In the genomic region with DNA sequence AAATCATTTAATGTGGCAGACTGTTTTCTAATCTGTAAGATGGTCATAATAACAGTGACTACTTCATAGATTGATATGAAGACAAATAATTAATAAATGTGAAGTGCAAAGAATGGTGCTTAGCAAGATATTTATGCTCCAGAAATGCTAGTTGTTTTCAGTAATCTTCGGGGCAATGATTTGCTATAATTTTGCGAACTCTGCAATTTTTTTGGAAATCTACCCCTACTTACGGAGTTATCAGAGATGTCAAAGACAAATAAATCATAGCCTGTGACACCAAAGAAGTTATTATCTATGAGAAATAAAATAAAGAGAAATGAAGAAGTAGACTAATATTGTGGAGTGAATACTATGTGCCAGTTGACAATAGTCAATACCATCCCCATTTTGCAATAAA, we compare ENCODE assay signal across 11 cellular contexts.
"Had no signal": no experiment of that assay in that cellular context is flagged by ENCODE, and none has a peak within 500 bp of the region (broad histone marks: within the 10 kb centered on the region; RNA-seq: fewer than 3 reads in every experiment).

No MANE protein-coding gene starts in this region.

- H3K4me2 ChIP-seq: GM23338 had no signal

- ATAC-seq: GM23338, HCT116 had no signal

- H2AFZ ChIP-seq: GM23248, GM23338 had no signal

- H3K9me3 ChIP-seq: HAP-1 had no signal

- FAIRE-seq: H1, H54 had no signal

- H3K36me3 ChIP-seq: HAP-1 had no signal

- H3K4me1 ChIP-seq: HAP-1 had no signal

- H3K27ac ChIP-seq: GM23248 had no signal

- H3K9ac ChIP-seq: GM23248 had no signal

- DNase-seq: GM23248, GOT3, H7, H9, HCEC 1CT, HFFc6 had no signal

- H3K4me3 ChIP-seq: GM23248, GM23338, HAP-1 had no signal
